ENCODE assay signal across 20 cellular contexts in the genomic region with DNA sequence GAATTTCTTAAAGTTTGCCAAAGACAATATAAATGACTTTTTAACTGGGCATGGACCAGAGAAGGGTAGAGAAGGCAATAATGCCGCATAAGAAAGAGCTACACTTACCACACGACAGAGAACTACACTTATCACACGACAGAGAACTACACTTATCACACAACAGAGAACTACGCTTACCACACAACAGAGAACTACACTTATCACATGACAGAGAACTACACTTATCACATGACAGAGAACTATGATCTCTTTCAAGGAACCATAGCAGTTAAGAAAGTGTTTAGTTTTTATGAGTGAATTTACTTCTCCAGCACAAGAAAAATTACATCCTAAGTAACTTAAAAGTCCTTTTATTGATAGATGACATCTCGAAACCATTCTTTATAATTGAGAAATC.
"Had no signal": no experiment of that assay in that cellular context is flagged by ENCODE, and none has a peak within 500 bp of the region (broad histone marks: within the 10 kb centered on the region; RNA-seq: fewer than 3 reads in every experiment).

No MANE protein-coding gene starts in this region.

- FAIRE-seq: frontal cortex, TTC549 had no signal

- H3K4me2 ChIP-seq: hepatocyte had no signal

- H3K9me3 ChIP-seq: body of pancreas, left lung, upper lobe of left lung had no signal

- H3K27ac ChIP-seq: body of pancreas, cardiac muscle cell, hepatocyte, left lung, upper lobe of left lung had no signal

- DNase-seq: activated gamma-delta T cell treated with Interleukin-2 at 50 U/mL for 16 hours; activated T-cell treated with anti-CD3 and anti-CD28 coated beads for 4 hours; anterior cingulate cortex; body of pancreas; dermis blood vessel endothelial cell; effector CD8-positive, alpha-beta T cell; glutamatergic neuron; immature natural killer cell; left lung; naive thymus-derived CD4-positive, alpha-beta T cell; retina; stimulated activated CD4-positive, alpha-beta T cell treated with anti-CD3 and anti-CD28 coated beads, Interleukin-4, amount 100 ng/mL, for 1 hour; stimulated activated naive CD4-positive, alpha-beta T cell treated with Interleukin-2 at 50 U/mL for 16 hours; T-helper 1 cell; upper lobe of left lung had no signal

- H2AFZ ChIP-seq: hepatocyte had no signal

- H3K79me2 ChIP-seq: hepatocyte had no signal

- H3K27me3 ChIP-seq: body of pancreas, cardiac muscle cell, hepatocyte, left lung, upper lobe of left lung had no signal

- H3K4me1 ChIP-seq: body of pancreas, left lung, upper lobe of left lung had no signal

- ATAC-seq: body of pancreas; naive thymus-derived CD4-positive, alpha-beta T cell had no signal

- H3K4me3 ChIP-seq: body of pancreas, cardiac muscle cell, hepatocyte, left lung, lung, upper lobe of left lung had no signal
